Comparison of ENCODE assay signal across 8 cellular contexts in genomic region chr11:111765320-111765983, GRCh38. TPM values are rescaled to one million over a fixed set of nuclear protein-coding genes. Genes with fewer than 3 reads are reported as not detected.
A peak's percentile ranks its signal among the peaks of the same experiment; 100 is the strongest.
DNase-seq lines count a peak whose midpoint lies in the region; ATAC-seq, FAIRE-seq and TF ChIP-seq lines count a peak whose summit lies in the region.

No MANE protein-coding gene starts in this region.

- peak overlapping the region; percentile 41 to 96 for H3K27ac ChIP-seq in small intestine (ENCODE audit: low read depth in 1 of 2, low read length in 1 of 2)

- H3K9me3 ChIP-seq in Caco-2 (no peaks in the 10 kb centered on the region), adipocyte (ENCODE audit: control insufficient read depth, low read length) (no peaks in the 10 kb centered on the region), small intestine (ENCODE audit: control insufficient read depth, low read depth) (no peaks in the 10 kb centered on the region)

- no peaks in the 10 kb centered on the region for H3K27me3 Mint-ChIP-seq in Caco-2 (ENCODE audit: insufficient read depth, unreplicated experiment)

- peak overlapping the region; percentile 94 for H3K9ac ChIP-seq in adipocyte (ENCODE audit: low read length)

- TSS peak; percentile 23 for BruUV-seq in Caco-2 (replicated peaks; lab: Mats Ljungman, UMichigan)

- CTCF ChIA-PET in Caco-2 (lab: Charles Lee) = interaction anchor here (0.7 to 4.6 kb wide), 10 partner anchors 12 to 311 kb away, joined by 3 to 46 read pairs (median 4); partner anchors contain the start of gene ALG9

- H3K4me3 ChIP-seq in Caco-2 (ENCODE audit: low read depth, low read length) (peak overlapping the region; percentile 61), adipocyte (ENCODE audit: low read length) (peak overlapping the region; percentile 95), iPS-11a (ENCODE audit: low read depth, low read length) (peak overlapping the region; percentile 96), small intestine (ENCODE audit: low read depth in 1 of 2, low read length in 2 of 2) (peak overlapping the region; percentile 88)

- H3K4me1 Mint-ChIP-seq in Caco-2 (ENCODE audit: low read depth, unreplicated experiment) = peaks cover 16% of the 10 kb centered on the region

- H3K4me3 Mint-ChIP-seq in Caco-2 (ENCODE audit: unreplicated experiment) = peak overlapping the region; percentile 85

- no peaks in the 10 kb centered on the region for H3K9me3 Mint-ChIP-seq in Caco-2 (ENCODE audit: unreplicated experiment)

- H3K27me3 ChIP-seq in Caco-2 (replicated peaks; ENCODE audit: control insufficient read depth, insufficient read depth, low read length) (no peaks in the 10 kb centered on the region), adipocyte (replicated peaks; ENCODE audit: control insufficient read depth, insufficient read depth, low read length) (no peaks in the 10 kb centered on the region), small intestine (ENCODE audit: control insufficient read depth in 2 of 2, insufficient read depth in 2 of 2, low read length in 2 of 2) (no peaks in the 10 kb centered on the region)

- peaks cover 57% of the 10 kb centered on the region for H3K36me3 Mint-ChIP-seq in Caco-2 (ENCODE audit: insufficient read depth, unreplicated experiment)

- intact Hi-C loops in Caco-2 (cut with micrococcal nuclease; ENCODE audit: unreplicated experiment) = loop anchor here (1.0 kb wide), 1 partner anchor 9 kb away; no protein-coding TSS in a partner anchor

- POLR2A ChIA-PET in Caco-2 (lab: Charles Lee) = interaction anchor here (0.5 to 2.2 kb wide), 7 partner anchors 9 to 466 kb away, joined by 3 to 17 read pairs (median 4); no protein-coding TSS in a partner anchor

- 0 out of 2 replicates have a peak, but pooled peaks cover 2% of the 10 kb centered on the region for H3K36me3 ChIP-seq in Caco-2 (ENCODE audit: control insufficient read depth, insufficient read depth, low read length)
- H3K36me3 ChIP-seq in adipocyte (ENCODE audit: control insufficient read depth, insufficient read depth, low read length, severe bottlenecking) = peaks cover 37% of the 10 kb centered on the region
- H3K36me3 ChIP-seq in small intestine (ENCODE audit: control insufficient read depth in 2 of 2, insufficient read depth in 2 of 2, low read length in 2 of 2) = peaks cover 4 to 5% of the 10 kb centered on the region in 2 donors

- DNase-seq in Caco-2 (no peak), adipocyte (ENCODE audit: low read depth) (peak; percentile 41), small intestine (peak; percentile 29), A172 (ENCODE audit: low spot score) (no peak), dedifferentiated amniotic fluid mesenchymal stem cell (ENCODE audit: extremely low spot score) (no peak)

- FAIRE-seq in small intestine (lab: Jason Lieb, UNC) = no peak

- 0 to 1% (median 1%) methylated on average over 27 to 28 of the region's 28 CpGs for WGBS in small intestine, 3 donors

- TF ChIP-seq CTCF in Caco-2 (IDR thresholded peaks at IDR 0.05; ENCODE audit: insufficient read depth in 1 of 2, low read depth in 1 of 2, low read length in 1 of 2, severe bottlenecking in 1 of 2, unreplicated experiment in 1 of 2) = no peak

- peak; percentile 43 for ATAC-seq in GM19452 (IDR thresholded peaks at IDR 0.05; ENCODE audit: unreplicated experiment)
- ATAC-seq in HG03565 (IDR thresholded peaks at IDR 0.05; ENCODE audit: unreplicated experiment) = peak; percentile 20

- H3K27ac Mint-ChIP-seq in Caco-2 (ENCODE audit: unreplicated experiment) = peak overlapping the region; percentile 84

- H3K4me1 ChIP-seq in Caco-2 (peaks cover 10% of the 10 kb centered on the region), adipocyte (ENCODE audit: control insufficient read depth, insufficient read depth, low read length) (peaks cover 30% of the 10 kb centered on the region), small intestine (ENCODE audit: control insufficient read depth in 2 of 2, insufficient read depth in 1 of 2, low read depth in 1 of 2, low read length in 1 of 2) (peaks cover 3 to 7% of the 10 kb centered on the region in 2 donors)

RNA-seq across cellular contexts. Expression of gene PPP2R1B, which starts 0.7 kb away (rescaled TPM):
- 109 and 114 TPM in 2 replicates for total RNA-seq in Caco-2 (2022)
- polyA plus RNA-seq in small intestine = 10 to 100 TPM in 2 of 3 donors, 1 to 10 TPM in 1; 9.5 to 16.5 (median 12.3) TPM
- total RNA-seq in A172 (2014; rRNA removed; shearing (Covaris generic)) = 32.1 and 34.4 TPM in 2 replicates

Comparison
In these comparisons a context has a peak if more than half of its experiments do, and no peak if none do; other contexts are left out.
1. DNase-seq: peak in adipocyte (single experiment) and small intestine (single experiment); none in Caco-2 (0 of 2), A172 (single experiment) and dedifferentiated amniotic fluid mesenchymal stem cell (single experiment).
2. Peak in every context shown above with its lines, with median percentiles within 50 percentile points of each other: H3K4me3 ChIP-seq.